In genomic region chr6:111873178-111874029, GRCh38 we compare ENCODE assay signal across 1 cellular context.
TF ChIP-seq lines count a peak whose summit lies in the region.

FYN (minus strand) TSS chr6:111873452; CDS start chr6:111720051, 153,401 bp downstream.

TF ChIP-seq in K562, 482 proteins besides CTCF, POLR2A, EP300 and RAD21 (continued from another document and continues in another):
- TF ChIP-seq ZNF280A (IDR thresholded peaks at IDR 0.05; ENCODE audit: low read depth, partially characterized antibody) (no peak), NCOA4 (IDR thresholded peaks at IDR 0.05; ENCODE audit: partially characterized antibody) (no peak), L3MBTL2 (IDR thresholded peaks at IDR 0.05) (peak; percentile 40; the same call in 1 of the 2 replicates), HOXB6 (CRISPR knock-in tag; IDR thresholded peaks at IDR 0.05; ENCODE audit: borderline replicate concordance) (no peak), SFPQ (IDR thresholded peaks at IDR 0.05; ENCODE audit: low read depth, low read length) (no peak), TAF9B (IDR thresholded peaks at IDR 0.05; ENCODE audit: partially characterized antibody) (no peak), KDM4B (IDR thresholded peaks at IDR 0.05; ENCODE audit: borderline replicate concordance in 2 of 2, low read depth in 1 of 2) (no peak), TAF7 (tag; IDR thresholded peaks at IDR 0.05) (no peak), DDX20 (tag; IDR thresholded peaks at IDR 0.05; ENCODE audit: low read depth) (no peak), CSDE1 (IDR thresholded peaks at IDR 0.05) (no peak), JUNB (CRISPR knock-in tag; conservative IDR thresholded peaks at IDR 0.05) (no peak), ELK3 (CRISPR knock-in tag; IDR thresholded peaks at IDR 0.05) (no peak), IFI16 (CRISPR knock-in tag; IDR thresholded peaks at IDR 0.05) (no peak), THRB (CRISPR knock-in tag; conservative IDR thresholded peaks at IDR 0.05) (peak; percentile 78; the same call in 1 of the 2 replicates), GATAD2A (IDR thresholded peaks at IDR 0.05) (no peak), ADNP (tag; IDR thresholded peaks at IDR 0.05) (no peak), MCM3 (IDR thresholded peaks at IDR 0.05) (no peak), ETV1 (tag; conservative IDR thresholded peaks at IDR 0.05; ENCODE audit: low read depth) (no peak), CHCHD3 (CRISPR knock-in tag; IDR thresholded peaks at IDR 0.05) (no peak), SETDB1 (IDR thresholded peaks at IDR 0.05; ENCODE audit: low read length) (no peak), ZNF431 (CRISPR knock-in tag; IDR thresholded peaks at IDR 0.05) (no peak), TAF15 (IDR thresholded peaks at IDR 0.05; ENCODE audit: low read depth, low read length) (no peak), BCLAF1 (IDR thresholded peaks at IDR 0.05; ENCODE audit: borderline replicate concordance in 1 of 2, control insufficient read depth in 1 of 2, low read depth in 2 of 2, low read length in 1 of 2) (no peak), ZNF324 (CRISPR knock-in tag; IDR thresholded peaks at IDR 0.05) (no peak), TAL1 (IDR thresholded peaks at IDR 0.05) (no peak), NFATC3 (IDR thresholded peaks at IDR 0.05) (no peak), HOMEZ (CRISPR knock-in tag; IDR thresholded peaks at IDR 0.05) (no peak), PHF8 (IDR thresholded peaks at IDR 0.05; ENCODE audit: borderline replicate concordance, low read length) (peak; percentile 49; the same call in 1 of the 2 replicates), SIRT6 (IDR thresholded peaks at IDR 0.05; ENCODE audit: low read depth, low read length) (no peak), ZBTB17 (CRISPR knock-in tag; IDR thresholded peaks at IDR 0.05) (no peak), CHAMP1 (IDR thresholded peaks at IDR 0.05) (no peak), NFRKB (IDR thresholded peaks at IDR 0.05; ENCODE audit: low read depth) (no peak), NR1H2 (CRISPR knock-in tag; IDR thresholded peaks at IDR 0.05) (no peak), ZBTB12 (CRISPR knock-in tag; IDR thresholded peaks at IDR 0.05) (no peak), GTF2E2 (tag; IDR thresholded peaks at IDR 0.05) (no peak), ZNF197 (CRISPR knock-in tag; IDR thresholded peaks at IDR 0.05; ENCODE audit: low read depth) (no peak), NELFE (IDR thresholded peaks at IDR 0.05; ENCODE audit: insufficient read depth, insufficient read length) (no peak), MXD1 (CRISPR knock-in tag; IDR thresholded peaks at IDR 0.05; ENCODE audit: borderline replicate concordance, poor library complexity, severe bottlenecking) (no peak), CBX1 (IDR thresholded peaks at IDR 0.05; ENCODE audit: low read depth) (no peak), ZNF639 (CRISPR knock-in tag; conservative IDR thresholded peaks at IDR 0.05 in 1 of 2, IDR thresholded peaks at IDR 0.05 in 1 of 2) (no peak), FOSL1 (tag; conservative IDR thresholded peaks at IDR 0.05) (no peak), RUNX1 (IDR thresholded peaks at IDR 0.05; ENCODE audit: low read depth) (no peak), ZNF778 (CRISPR knock-in tag; IDR thresholded peaks at IDR 0.05) (no peak), GABPB1 (CRISPR knock-in tag; IDR thresholded peaks at IDR 0.05) (peak; percentile 51)
